23 cellular contexts compared by ENCODE assay signal in genomic region chr16:25078386-25078978, GRCh38.
"Had no signal": no experiment of that assay in that cellular context is flagged by ENCODE, and none has a peak within 500 bp of the region (broad histone marks: within the 10 kb centered on the region; RNA-seq: fewer than 3 reads in every experiment).

No MANE protein-coding gene starts in this region.

- H3K27me3 ChIP-seq: esophagus squamous epithelium, gastrocnemius medialis, heart left ventricle, left lung had no signal

- DNase-seq: effector CD8-positive, alpha-beta T cell; effector memory CD8-positive, alpha-beta T cell; endodermal cell; esophagus squamous epithelium; foreskin fibroblast; foreskin melanocyte; gastrocnemius medialis; glutamatergic neuron; heart left ventricle; hippocampal formation; left cardiac atrium; left lung; left ventricle myocardium superior; lower lobe of right lung; mesenchymal stem cell; naive thymus-derived CD4-positive, alpha-beta T cell had no signal

- H3K4me1 ChIP-seq: esophagus squamous epithelium, gastrocnemius medialis, heart left ventricle, left lung, lower lobe of right lung had no signal

- H3K36me3 ChIP-seq: esophagus squamous epithelium, gastrocnemius medialis, heart left ventricle, left lung, lower lobe of right lung had no signal

- H3K9me3 ChIP-seq: esophagus squamous epithelium, gastrocnemius medialis, heart left ventricle, left lung, lower lobe of right lung had no signal

- H3K4me3 ChIP-seq: coronary artery, esophagus squamous epithelium, gastrocnemius medialis, heart left ventricle, left lung, lower lobe of right lung had no signal

- ATAC-seq: effector memory CD8-positive, alpha-beta T cell; esophagus mucosa; gastrocnemius medialis; heart left ventricle; left cardiac atrium; left lung; left ventricle myocardium superior; lower lobe of right lung; naive thymus-derived CD4-positive, alpha-beta T cell had no signal

- H3K27ac ChIP-seq: coronary artery, epithelial cell of prostate, esophagus squamous epithelium, gastrocnemius medialis, heart left ventricle, left lung, lower lobe of right lung had no signal

- FAIRE-seq: colon, endometrium, islet of Langerhans, keratinocyte had no signal
